Comparison of ENCODE assay signal across 11 cellular contexts in genomic region chr3:194166682-194167479, GRCh38. TPM values are rescaled to one million over a fixed set of nuclear protein-coding genes. Genes with fewer than 3 reads are reported as not detected.
A peak's percentile ranks its signal among the peaks of the same experiment; 100 is the strongest.
DNase-seq lines count a peak whose midpoint lies in the region; ATAC-seq and TF ChIP-seq lines count a peak whose summit lies in the region.
"Had no signal": no experiment of that assay in that cellular context is flagged by ENCODE, and none has a peak within 500 bp of the region (broad histone marks: within the 10 kb centered on the region; RNA-seq: fewer than 3 reads in every experiment).

No MANE protein-coding gene starts in this region.

- ATAC-seq in activated T-helper 17 cell treated with anti-CD3 and anti-CD28 coated beads, Interleukin-2, amount 50 U/mL, for 72 hours (replicated peaks): no peak
- ATAC-seq: GM12878 had no signal

- H3K4me1 ChIP-seq in HEK293 (ENCODE audit: control insufficient read depth, insufficient read depth, low read length): peaks cover 14% of the 10 kb centered on the region
- no peaks in the 10 kb centered on the region for H3K4me1 ChIP-seq in right atrium auricular region
- H3K4me1 ChIP-seq in rectal smooth muscle tissue (ENCODE audit: control insufficient read depth, insufficient read depth, low read length): peaks cover 4% of the 10 kb centered on the region

- no peaks in the 10 kb centered on the region for H3K4me1 Mint-ChIP-seq in activated T-helper 17 cell treated with anti-CD3 and anti-CD28 coated beads, Interleukin-2, amount 50 U/mL, for 72 hours
- H3K4me1 Mint-ChIP-seq: activated naive CD8-positive, alpha-beta T cell treated with anti-CD3 and anti-CD28 coated beads, Interleukin-2, amount 10 ng/mL, durations not matched to agents 7 days and 5 days had no signal

- TF ChIP-seq CTCF in HEK293 (tag by site-specific recombination; IDR thresholded peaks at IDR 0.05) (no peak), right atrium auricular region (IDR thresholded peaks at IDR 0.05) (no peak)

- H3K9me3 ChIP-seq in HEK293 (ENCODE audit: control insufficient read depth, insufficient read depth, low read depth, low read length) (no peaks in the 10 kb centered on the region), SK-N-MC (ENCODE audit: low read depth, low read length) (no peaks in the 10 kb centered on the region), right atrium auricular region (no peaks in the 10 kb centered on the region)

- no peak overlapping the region for H3K4me3 Mint-ChIP-seq in activated T-helper 17 cell treated with anti-CD3 and anti-CD28 coated beads, Interleukin-2, amount 50 U/mL, for 72 hours
- H3K4me3 Mint-ChIP-seq: activated naive CD8-positive, alpha-beta T cell treated with anti-CD3 and anti-CD28 coated beads, Interleukin-2, amount 10 ng/mL, durations not matched to agents 7 days and 5 days; CD4-positive, alpha-beta T cell had no signal

- H3K27me3 ChIP-seq in right atrium auricular region (no peaks in the 10 kb centered on the region), rectal smooth muscle tissue (ENCODE audit: control insufficient read depth, insufficient read depth, low read length) (no peaks in the 10 kb centered on the region)

- DNase-seq in SK-N-MC (ENCODE audit: low read depth, low spot score) (no peak), right atrium auricular region (ENCODE audit: low spot score) (peak; percentile 70), T1000 (lab: John Stamatoyannopoulos, UW) (no peak), T-helper 9 cell (no peak)
- no peak for DNase-seq in activated naive CD4-positive, alpha-beta T cell treated with Interleukin-2 at 50 U/mL for 16 hours
- DNase-seq: activated naive CD8-positive, alpha-beta T cell treated with anti-CD3 and anti-CD28 coated beads, Interleukin-2, amount 10 ng/mL, durations not matched to agents 7 days and 5 days; CD4-positive, alpha-beta T cell had no signal

- H3K36me3 ChIP-seq in HEK293 (ENCODE audit: control insufficient read depth in 2 of 2, insufficient read depth in 1 of 2, low read length in 2 of 2) (no peaks in the 10 kb centered on the region), SK-N-MC (ENCODE audit: insufficient read depth, low read length) (no peaks in the 10 kb centered on the region), right atrium auricular region (no peaks in the 10 kb centered on the region), rectal smooth muscle tissue (ENCODE audit: control insufficient read depth, insufficient read depth, low read length) (no peaks in the 10 kb centered on the region)

- peak overlapping the region; percentile 4 for H3K9ac ChIP-seq in SK-N-MC (ENCODE audit: insufficient read length)
- H3K9ac ChIP-seq in rectal smooth muscle tissue (ENCODE audit: low read length): no peak overlapping the region

- no peaks in the 10 kb centered on the region for H3K36me3 Mint-ChIP-seq in activated T-helper 17 cell treated with anti-CD3 and anti-CD28 coated beads, Interleukin-2, amount 50 U/mL, for 72 hours (ENCODE audit: low read depth)
- H3K36me3 Mint-ChIP-seq: activated naive CD8-positive, alpha-beta T cell treated with anti-CD3 and anti-CD28 coated beads, Interleukin-2, amount 10 ng/mL, durations not matched to agents 7 days and 5 days had no signal

- no peak overlapping the region for H3K27ac Mint-ChIP-seq in activated T-helper 17 cell treated with anti-CD3 and anti-CD28 coated beads, Interleukin-2, amount 50 U/mL, for 72 hours
- H3K27ac Mint-ChIP-seq: activated naive CD8-positive, alpha-beta T cell treated with anti-CD3 and anti-CD28 coated beads, Interleukin-2, amount 10 ng/mL, durations not matched to agents 7 days and 5 days; CD4-positive, alpha-beta T cell had no signal

- POLR2A ChIA-PET in HEK293 (lab: Yijun Ruan, JAX): interaction anchor here (1.3 to 1.6 kb wide), 2 partner anchors 26 to 31 kb away, joined by 4 to 5 read pairs; partner anchors contain the start of gene HES1

- H3K9me3 Mint-ChIP-seq in activated T-helper 17 cell treated with anti-CD3 and anti-CD28 coated beads, Interleukin-2, amount 50 U/mL, for 72 hours: no peaks in the 10 kb centered on the region
- H3K9me3 Mint-ChIP-seq: activated naive CD8-positive, alpha-beta T cell treated with anti-CD3 and anti-CD28 coated beads, Interleukin-2, amount 10 ng/mL, durations not matched to agents 7 days and 5 days; CD4-positive, alpha-beta T cell had no signal

- H3K27ac ChIP-seq in HEK293 (ENCODE audit: extremely low read depth, low read depth, low read length) (peak overlapping the region; percentile 54; the same call in 1 of the 2 replicates), SK-N-MC (peak overlapping the region; percentile 37), right atrium auricular region (no peak overlapping the region), rectal smooth muscle tissue (ENCODE audit: low read depth, low read length) (no peak overlapping the region)

- H3K27me3 Mint-ChIP-seq in activated T-helper 17 cell treated with anti-CD3 and anti-CD28 coated beads, Interleukin-2, amount 50 U/mL, for 72 hours: peaks cover 31% of the 10 kb centered on the region

- CTCF ChIA-PET in HEK293 (lab: Yijun Ruan, JAX): interaction anchor here (0.6 to 1.3 kb wide), 4 partner anchors 10 to 1718 kb away, joined by 3 to 6 read pairs (median 4); no protein-coding TSS in a partner anchor

- no peak overlapping the region for H3K4me3 ChIP-seq in HEK293 (ENCODE audit: low read depth, low read length)
- no peak overlapping the region for H3K4me3 ChIP-seq in SK-N-MC
- no peak overlapping the region for H3K4me3 ChIP-seq in right atrium auricular region
- peak overlapping the region; percentile 25 for H3K4me3 ChIP-seq in rectal smooth muscle tissue (ENCODE audit: low read length)
- H3K4me3 ChIP-seq: GM12878 had no signal

TF ChIP-seq in HEK293, 187 proteins besides CTCF, POLR2A, EP300 and RAD21 (continues in another document):
- TF ChIP-seq SP3 (tag by site-specific recombination; IDR thresholded peaks at IDR 0.05) (peak; percentile 8; the same call in 1 of the 2 replicates), GLI4 (tag by site-specific recombination; IDR thresholded peaks at IDR 0.05) (no peak), OSR2 (tag by site-specific recombination; IDR thresholded peaks at IDR 0.05) (0 out of 2 replicates have a peak, but pooled peaks have one; percentile 13), ZFHX2 (tag by site-specific recombination; conservative IDR thresholded peaks at IDR 0.05) (peak; percentile 52), IKZF3 (tag by site-specific recombination; IDR thresholded peaks at IDR 0.05) (peak; percentile 76), PRDM10 (tag by site-specific recombination; IDR thresholded peaks at IDR 0.05) (peak; percentile 94), ZFP3 (tag by site-specific recombination; IDR thresholded peaks at IDR 0.05; ENCODE audit: low read depth) (no peak), ZFP41 (tag by site-specific recombination; IDR thresholded peaks at IDR 0.05; ENCODE audit: borderline replicate concordance) (no peak), ZNF335 (tag by site-specific recombination; conservative IDR thresholded peaks at IDR 0.05) (peak; percentile 71), RBAK (tag by site-specific recombination; IDR thresholded peaks at IDR 0.05) (no peak), ZNF600 (tag by site-specific recombination; IDR thresholded peaks at IDR 0.05) (0 out of 2 replicates have a peak, but pooled peaks have one; percentile 28), SP2 (tag by site-specific recombination; IDR thresholded peaks at IDR 0.05) (peak; percentile 19; the same call in 1 of the 2 replicates), SALL2 (tag by site-specific recombination; IDR thresholded peaks at IDR 0.05; ENCODE audit: borderline replicate concordance) (no peak), SP7 (tag by site-specific recombination; IDR thresholded peaks at IDR 0.05) (peak; percentile 67; the same call in 1 of the 2 replicates)
- TF ChIP-seq, protein P1, sequence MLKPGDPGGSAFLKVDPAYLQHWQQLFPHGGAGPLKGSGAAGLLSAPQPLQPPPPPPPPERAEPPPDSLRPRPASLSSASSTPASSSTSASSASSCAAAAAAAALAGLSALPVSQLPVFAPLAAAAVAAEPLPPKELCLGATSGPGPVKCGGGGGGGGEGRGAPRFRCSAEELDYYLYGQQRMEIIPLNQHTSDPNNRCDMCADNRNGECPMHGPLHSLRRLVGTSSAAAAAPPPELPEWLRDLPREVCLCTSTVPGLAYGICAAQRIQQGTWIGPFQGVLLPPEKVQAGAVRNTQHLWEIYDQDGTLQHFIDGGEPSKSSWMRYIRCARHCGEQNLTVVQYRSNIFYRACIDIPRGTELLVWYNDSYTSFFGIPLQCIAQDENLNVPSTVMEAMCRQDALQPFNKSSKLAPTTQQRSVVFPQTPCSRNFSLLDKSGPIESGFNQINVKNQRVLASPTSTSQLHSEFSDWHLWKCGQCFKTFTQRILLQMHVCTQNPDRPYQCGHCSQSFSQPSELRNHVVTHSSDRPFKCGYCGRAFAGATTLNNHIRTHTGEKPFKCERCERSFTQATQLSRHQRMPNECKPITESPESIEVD (tag by site-specific recombination; IDR thresholded peaks at IDR 0.05): peak; percentile 74

RNA-seq across cellular contexts. Expression of gene HES1, which starts 30.9 kb away (rescaled TPM):
- total RNA-seq in right atrium auricular region: 10 to 100 TPM; 32.1 to 43.6 TPM
- 1 to 10 TPM in 1 of 2 donors, under 1 TPM in 1; 0.58 to 4.0 TPM for total RNA-seq in activated T-helper 17 cell treated with anti-CD3 and anti-CD28 coated beads, Interleukin-2, amount 50 U/mL, for 72 hours
- total RNA-seq: activated naive CD8-positive, alpha-beta T cell treated with anti-CD3 and anti-CD28 coated beads, Interleukin-2, amount 10 ng/mL, durations not matched to agents 7 days and 5 days had no signal

Comparison
In these comparisons a context has a peak if more than half of its experiments do, and no peak if none do; other contexts are left out.
1. H3K27ac ChIP-seq: peak in HEK293 (single experiment) and SK-N-MC (single experiment); none in right atrium auricular region (0 of 2) and rectal smooth muscle tissue (single experiment).
2. RNA of gene HES1, which starts 30.9 kb away (total RNA-seq): 32.1 to 43.6 TPM in right atrium auricular region; 0.58 to 4.0 TPM in activated T-helper 17 cell treated with anti-CD3 and anti-CD28 coated beads, Interleukin-2, amount 50 U/mL, for 72 hours; every median in the first group is over 4 times any median in the second.